In the genomic region with DNA sequence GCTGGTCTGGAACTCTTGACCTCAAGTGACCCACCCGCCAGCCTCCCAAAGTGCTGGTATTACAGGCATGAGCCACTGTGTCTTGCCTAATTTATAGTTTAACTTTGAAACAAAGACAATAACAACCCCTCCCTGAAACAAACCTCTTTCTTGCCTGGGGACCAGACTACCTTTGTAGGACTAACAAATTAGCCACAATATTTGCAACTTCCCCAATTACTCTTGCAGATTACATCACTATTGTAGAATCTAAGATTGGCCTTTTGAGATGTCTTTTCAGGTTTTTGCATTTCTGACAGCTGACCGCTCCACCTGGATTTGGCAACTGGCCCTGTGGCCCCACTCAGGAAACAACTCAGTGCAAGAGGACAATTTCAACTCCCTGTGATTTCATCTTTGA, we compare ENCODE assay signal across 16 cellular contexts.
DNase-seq lines count a peak whose midpoint lies in the region; ATAC-seq and TF ChIP-seq lines count a peak whose summit lies in the region.
"Had no signal": no experiment of that assay in that cellular context is flagged by ENCODE, and none has a peak within 500 bp of the region (broad histone marks: within the 10 kb centered on the region; RNA-seq: fewer than 3 reads in every experiment).

No MANE protein-coding gene starts in this region.

- H3K27me3 ChIP-seq in H9 (ENCODE audit: insufficient read depth, low read length), result no peaks in the 10 kb centered on the region

- no peak overlapping the region for H3K14ac ChIP-seq in H9 (ENCODE audit: insufficient read depth, low read length)

- H3K4me3 Mint-ChIP-seq in H9 (no peak overlapping the region), memory B cell (no peak overlapping the region)
- no peak overlapping the region for H3K4me3 Mint-ChIP-seq in stimulated activated naive CD8-positive, alpha-beta T cell treated with anti-CD3 and anti-CD28 coated beads, Interleukin-15, amount 100 ng/mL, for 72 hours
- H3K4me3 Mint-ChIP-seq: CD4-positive, alpha-beta T cell had no signal

- no peak overlapping the region for H4K8ac ChIP-seq in H9 (replicated peaks; ENCODE audit: insufficient read length, low read depth, low read length)

- no peaks in the 10 kb centered on the region for H4K20me1 ChIP-seq in H9 (ENCODE audit: control insufficient read depth, insufficient read depth, insufficient read length)

- H3K27ac Mint-ChIP-seq in H9 (peak overlapping the region in 2 of 3 experiments; percentile 30 to 51; a peak in 1 of 7 replicates), memory B cell (no peak overlapping the region)
- H3K27ac Mint-ChIP-seq in stimulated activated naive CD8-positive, alpha-beta T cell treated with anti-CD3 and anti-CD28 coated beads, Interleukin-15, amount 100 ng/mL, for 72 hours, result no peak overlapping the region
- H3K27ac Mint-ChIP-seq: CD4-positive, alpha-beta T cell had no signal

- no peak overlapping the region for H2BK120ac ChIP-seq in H9 (ENCODE audit: low read depth, low read length, poor library complexity, severe bottlenecking)

- no peak overlapping the region for H3K4ac ChIP-seq in H9 (ENCODE audit: low read depth, low read length)

- H3K56ac ChIP-seq in H9 (ENCODE audit: insufficient read length, low read depth, low read length), result no peak overlapping the region

- no peak overlapping the region for H4K5ac ChIP-seq in H9 (ENCODE audit: insufficient read length, low read depth, low read length)

- no peak overlapping the region for H2BK15ac ChIP-seq in H9 (ENCODE audit: low read depth, low read length)

- peaks cover 57 to 65% of the 10 kb centered on the region in 2 experiments for H3K9me3 Mint-ChIP-seq in H9
- no peaks in the 10 kb centered on the region for H3K9me3 Mint-ChIP-seq in memory B cell
- H3K9me3 Mint-ChIP-seq in stimulated activated naive CD8-positive, alpha-beta T cell treated with anti-CD3 and anti-CD28 coated beads, Interleukin-15, amount 100 ng/mL, for 72 hours, result no peaks in the 10 kb centered on the region
- H3K9me3 Mint-ChIP-seq: CD4-positive, alpha-beta T cell had no signal

- no peaks in the 10 kb centered on the region for H3K23me2 ChIP-seq in H9 (ENCODE audit: insufficient read length, low read depth, low read length, poor library complexity, severe bottlenecking)

- H2BK12ac ChIP-seq in H9 (ENCODE audit: insufficient read length, low read depth, low read length), result no peak overlapping the region

- H3K4me1 Mint-ChIP-seq in H9, result peaks cover 29 to 30% of the 10 kb centered on the region in 2 experiments
- H3K4me1 Mint-ChIP-seq in memory B cell, result peaks cover 25% of the 10 kb centered on the region
- H3K4me1 Mint-ChIP-seq in stimulated activated naive CD8-positive, alpha-beta T cell treated with anti-CD3 and anti-CD28 coated beads, Interleukin-15, amount 100 ng/mL, for 72 hours, result no peaks in the 10 kb centered on the region

- H3K27me3 Mint-ChIP-seq in H9 (ENCODE audit: low read depth), result no peaks in the 10 kb centered on the region
- H3K27me3 Mint-ChIP-seq in memory B cell, result peaks cover 3% of the 10 kb centered on the region
- H3K27me3 Mint-ChIP-seq in stimulated activated naive CD8-positive, alpha-beta T cell treated with anti-CD3 and anti-CD28 coated beads, Interleukin-15, amount 100 ng/mL, for 72 hours, result no peaks in the 10 kb centered on the region
- H3K27me3 Mint-ChIP-seq: CD4-positive, alpha-beta T cell had no signal

- H3K79me1 ChIP-seq in H9 (ENCODE audit: insufficient read depth, low read depth, low read length, poor library complexity, severe bottlenecking), result no peaks in the 10 kb centered on the region

- no peak overlapping the region for H3K18ac ChIP-seq in H9 (ENCODE audit: insufficient read length, low read depth, low read length)

- H3K9ac ChIP-seq in H9 (ENCODE audit: extremely low read depth, insufficient read length, low read length), result no peak overlapping the region

- peak; percentile 51 for ATAC-seq in GM18867 (IDR thresholded peaks at IDR 0.05; ENCODE audit: unreplicated experiment)
- peak; percentile 45 for ATAC-seq in memory B cell (ENCODE audit: low read depth)
- ATAC-seq in stimulated activated naive CD8-positive, alpha-beta T cell treated with anti-CD3 and anti-CD28 coated beads, Interleukin-15, amount 100 ng/mL, for 72 hours, result no peak

- H2AK5ac ChIP-seq in H9 (ENCODE audit: insufficient read length, low read length), result no peak overlapping the region

- peaks cover 2% of the 10 kb centered on the region; the same call in 1 of the 2 replicates for H3K4me1 ChIP-seq in H9 (ENCODE audit: insufficient read depth, low read length)
- H3K4me1 ChIP-seq: HAP-1 had no signal

- no peak overlapping the region for H2BK20ac ChIP-seq in H9 (ENCODE audit: low read depth, low read length, poor library complexity, severe bottlenecking)

- peaks cover 0 to 5% (median 0%) of the 10 kb centered on the region in 3 experiments; a peak in 3 of 7 replicates for H3K36me3 Mint-ChIP-seq in H9 (ENCODE audit: insufficient read depth in 1 of 3, low read depth in 3 of 3)
- H3K36me3 Mint-ChIP-seq in memory B cell, result no peaks in the 10 kb centered on the region

- no peak overlapping the region for H4K91ac ChIP-seq in H9 (ENCODE audit: insufficient read length, low read depth, low read length)

- H3K9me3 ChIP-seq in H9 (ENCODE audit: control insufficient read depth, low read depth, low read length), result no peaks in the 10 kb centered on the region
- H3K9me3 ChIP-seq: HAP-1 had no signal

- DNase-seq in H9 (no peak), NOMO-1 treated with DMSO at 0.1 percent for 48 hours (lab: John Stamatoyannopoulos, UW; ENCODE audit: unreplicated experiment) (peak; percentile 43), memory B cell (ENCODE audit: low spot score in 2 of 2) (no peak), ecto neural progenitor cell (ENCODE audit: low spot score) (no peak), HK-2 (ENCODE audit: unreplicated experiment) (no peak)
- DNase-seq in stimulated activated naive CD8-positive, alpha-beta T cell treated with anti-CD3 and anti-CD28 coated beads, Interleukin-15, amount 100 ng/mL, for 72 hours, result no peak
- DNase-seq: ACHN; AML-193; CD4-positive, alpha-beta T cell; DMS153; DMS79; GDM1 had no signal

- no peak overlapping the region for H3K27ac ChIP-seq in H9 (ENCODE audit: insufficient read length, low read depth, low read length)
- H3K27ac ChIP-seq: C4-2B, HL-60 had no signal

- H3K4me2 ChIP-seq in H9 (ENCODE audit: insufficient read depth, insufficient read length, low read length), result no peak overlapping the region

- no CpG with 5 or more reads among the region's 2 CpGs for WGBS in H9 (ENCODE audit: extremely low coverage, insufficient read length, low lambda C conversion rate)

- H3T11ph ChIP-seq in H9 (ENCODE audit: low read length), result no peak overlapping the region

- no peaks in the 10 kb centered on the region for H3K79me2 ChIP-seq in H9 (ENCODE audit: insufficient read depth, low read length)

- no peak overlapping the region for H2AFZ ChIP-seq in H9 (ENCODE audit: low read length)

- TF ChIP-seq CTCF in H9 (conservative IDR thresholded peaks at IDR 0.05), result no peak

- H3K23ac ChIP-seq in H9 (ENCODE audit: insufficient read length, low read depth, low read length), result no peak overlapping the region

- no peak overlapping the region for H2BK5ac ChIP-seq in H9 (ENCODE audit: insufficient read length, low read length)

Comparison
In these comparisons a context has a peak if more than half of its experiments do, and no peak if none do; other contexts are left out.
1. H3K27ac Mint-ChIP-seq: peak in H9 (2 of 3); none in memory B cell (single experiment) and stimulated activated naive CD8-positive, alpha-beta T cell treated with anti-CD3 and anti-CD28 coated beads, Interleukin-15, amount 100 ng/mL, for 72 hours (0 of 2).